ENCODE assay signal across 9 cellular contexts in genomic region chr4:185573651-185574199, GRCh38. TPM values are rescaled to one million over a fixed set of nuclear protein-coding genes. Genes with fewer than 3 reads are reported as not detected.
DNase-seq lines count a peak whose midpoint lies in the region; ATAC-seq and TF ChIP-seq lines count a peak whose summit lies in the region.
"Had no signal": no experiment of that assay in that cellular context is flagged by ENCODE, and none has a peak within 500 bp of the region (broad histone marks: within the 10 kb centered on the region; RNA-seq: fewer than 3 reads in every experiment).

No MANE protein-coding gene starts in this region.

- H3K9me3 Mint-ChIP-seq in central memory CD8-positive, alpha-beta T cell: no peaks in the 10 kb centered on the region

- no peaks in the 10 kb centered on the region for H3K27me3 ChIP-seq in right lobe of liver
- H3K27me3 ChIP-seq in Peyer's patch: no peaks in the 10 kb centered on the region

- no peaks in the 10 kb centered on the region for H3K4me1 Mint-ChIP-seq in central memory CD8-positive, alpha-beta T cell

- intact Hi-C loops in right lobe of liver (cut with DNase I): no loop called here

- no peaks in the 10 kb centered on the region for H3K36me3 Mint-ChIP-seq in central memory CD8-positive, alpha-beta T cell (ENCODE audit: insufficient read depth)

- no peaks in the 10 kb centered on the region for H3K4me1 ChIP-seq in right lobe of liver
- no peaks in the 10 kb centered on the region for H3K4me1 ChIP-seq in Peyer's patch

- no peak overlapping the region for H3K4me3 Mint-ChIP-seq in central memory CD8-positive, alpha-beta T cell

- DNase-seq in NCI-H2029 (lab: John Stamatoyannopoulos, UW) (peak; percentile 77), right lobe of liver (no peak), CD1c-positive myeloid dendritic cell (ENCODE audit: extremely low spot score) (no peak), Peyer's patch (no peak), cortex of kidney (lab: John Stamatoyannopoulos, UW) (no peak)
- no peak for DNase-seq in central memory CD8-positive, alpha-beta T cell (ENCODE audit: low spot score in 2 of 2)
- DNase-seq in activated CD8-positive, alpha-beta memory T cell treated with anti-CD3 and anti-CD28 coated beads, Interleukin-2, amount 50 U/mL, for 48 hours: no peak
- DNase-seq: activated effector memory CD4-positive, alpha-beta T cell treated with Interleukin-2 at 50 U/mL for 16 hours had no signal

- no peak for ATAC-seq in central memory CD8-positive, alpha-beta T cell (replicated peaks; ENCODE audit: extremely low read depth, poor library complexity, severe bottlenecking)
- ATAC-seq in right lobe of liver: peak; percentile 56 to 83 (median 72)

- peaks cover 44% of the 10 kb centered on the region for H3K27me3 Mint-ChIP-seq in central memory CD8-positive, alpha-beta T cell

- TF ChIP-seq POLR2A in right lobe of liver (IDR thresholded peaks at IDR 0.05): no peak
- TF ChIP-seq POLR2A in Peyer's patch (IDR thresholded peaks at IDR 0.05): no peak

- H3K27ac Mint-ChIP-seq in central memory CD8-positive, alpha-beta T cell (ENCODE audit: low read depth): peak overlapping the region; percentile 33

- H3K9me3 ChIP-seq in right lobe of liver (no peaks in the 10 kb centered on the region), Peyer's patch (no peaks in the 10 kb centered on the region)

- H3K27ac ChIP-seq in C4-2B (peak overlapping the region; percentile 76), right lobe of liver (no peak overlapping the region), Peyer's patch (peak overlapping the region in 1 of 4 donors; percentile 17)

- 46% methylated on average over 6 of the region's 10 CpGs for WGBS in right lobe of liver (ENCODE audit: insufficient coverage, low coverage, low lambda C conversion rate, missing lambda C conversion rate)

- H3K4me3 ChIP-seq in right lobe of liver: no peak overlapping the region
- no peak overlapping the region for H3K4me3 ChIP-seq in Peyer's patch

- H3K36me3 ChIP-seq in right lobe of liver (no peaks in the 10 kb centered on the region), Peyer's patch (no peaks in the 10 kb centered on the region)

- TF ChIP-seq CTCF in C4-2B (conservative IDR thresholded peaks at IDR 0.05) (no peak), right lobe of liver (IDR thresholded peaks at IDR 0.05) (no peak), Peyer's patch (IDR thresholded peaks at IDR 0.05) (no peak)

RNA-seq across cellular contexts. Expression of gene PDLIM3, which starts 38.4 kb away (rescaled TPM):
- total RNA-seq in right lobe of liver (10 to 100 TPM in 2 of 6 experiments, 1 to 10 TPM in 4; 1.8 to 23.7 (median 6.1) TPM), Peyer's patch (10 to 100 TPM; 15.1 to 73.0 (median 45.2) TPM)
